Comparison of ENCODE assay signal across 2 cellular contexts in genomic region chr14:101559250-101559623, GRCh38.
TF ChIP-seq lines count a peak whose summit lies in the region.

No MANE protein-coding gene starts in this region.

TF ChIP-seq in H1, 55 proteins besides CTCF, POLR2A, EP300 and RAD21:
- TF ChIP-seq TAF7 (optimal IDR thresholded peaks at IDR 0.05; ENCODE audit: borderline replicate concordance, low read depth, low read length) (no peak), SIRT6 (IDR thresholded peaks at IDR 0.05; ENCODE audit: low read length) (no peak), NRF1 (IDR thresholded peaks at IDR 0.05; ENCODE audit: low read depth, low read length) (no peak), KDM4A (IDR thresholded peaks at IDR 0.05; ENCODE audit: low read depth, low read length, severe bottlenecking) (no peak), ASH2L (IDR thresholded peaks at IDR 0.05; ENCODE audit: low read length) (no peak), SIN3A (conservative IDR thresholded peaks at IDR 0.05 in 1 of 2, IDR thresholded peaks at IDR 0.05 in 1 of 2; ENCODE audit: low read depth in 1 of 2, low read length in 2 of 2) (no peak), KDM5A (IDR thresholded peaks at IDR 0.05; ENCODE audit: low read length) (no peak), KDM1A (IDR thresholded peaks at IDR 0.05; ENCODE audit: borderline replicate concordance, low read length) (no peak), MAFK (IDR thresholded peaks at IDR 0.05; ENCODE audit: low read depth, low read length) (no peak), CBX5 (IDR thresholded peaks at IDR 0.05; ENCODE audit: low read depth, low read length) (no peak), PHF8 (conservative IDR thresholded peaks at IDR 0.05; ENCODE audit: low read depth, low read length) (no peak), ATF2 (IDR thresholded peaks at IDR 0.05; ENCODE audit: low read length) (no peak), SP1 (IDR thresholded peaks at IDR 0.05; ENCODE audit: low read depth, low read length) (no peak), SUZ12 (IDR thresholded peaks at IDR 0.05; ENCODE audit: low read length) (no peak), GABPA (IDR thresholded peaks at IDR 0.05; ENCODE audit: borderline replicate concordance, insufficient read depth, low read length) (no peak), NANOG (IDR thresholded peaks at IDR 0.05; ENCODE audit: insufficient read depth, low read depth, low read length, poor library complexity, severe bottlenecking) (no peak), TEAD4 (IDR thresholded peaks at IDR 0.05; ENCODE audit: low read depth, low read length) (no peak), CHD2 (IDR thresholded peaks at IDR 0.05; ENCODE audit: low read length) (no peak), HDAC6 (IDR thresholded peaks at IDR 0.05; ENCODE audit: low read depth, low read length) (no peak), CBX8 (IDR thresholded peaks at IDR 0.05; ENCODE audit: borderline replicate concordance, low read depth, low read length) (no peak)

TF ChIP-seq in HEK293T, 16 proteins besides CTCF, POLR2A, EP300 and RAD21:
- TF ChIP-seq SP1 (IDR thresholded peaks at IDR 0.05) (no peak), BHLHE40 (IDR thresholded peaks at IDR 0.05; ENCODE audit: borderline replicate concordance) (no peak), L3MBTL2 (conservative IDR thresholded peaks at IDR 0.05) (no peak)
